In genomic region chr3:9730747-9731205, GRCh38 we compare ENCODE assay signal across 8 cellular contexts. TPM values are rescaled to one million over a fixed set of nuclear protein-coding genes. Genes with fewer than 3 reads are reported as not detected.
DNase-seq lines count a peak whose midpoint lies in the region; ATAC-seq and TF ChIP-seq lines count a peak whose summit lies in the region.

No MANE protein-coding gene starts in this region.

- H3K27ac ChIP-seq in CD4-positive, alpha-beta memory T cell (ENCODE audit: low read depth, low read length) = peak overlapping the region; percentile 77
- no peak overlapping the region for H3K27ac ChIP-seq in foreskin keratinocyte

- POLR2A ChIA-PET in CD4-positive, alpha-beta memory T cell (lab: Charles Lee; ENCODE audit: partially characterized antibody) = interaction anchor here (0.7 to 4.2 kb wide), 16 partner anchors 10 to 334 kb away, joined by 3 to 60 read pairs (median 5); partner anchors contain the start of genes ARPC4, CAMK1, CRELD1 and JAGN1
- POLR2A ChIA-PET in T-cell (lab: Charles Lee) = interaction anchor here in 1 of 2 donors (0.8 kb wide), 1 partner anchor 335 kb away, joined by 9 read pairs; no protein-coding TSS in a partner anchor

- no peaks in the 10 kb centered on the region for H3K27me3 Mint-ChIP-seq in CD4-positive, alpha-beta memory T cell
- no peaks in the 10 kb centered on the region for H3K27me3 Mint-ChIP-seq in T-cell
- H3K27me3 Mint-ChIP-seq in progenitor cell of endocrine pancreas = peaks cover 18% of the 10 kb centered on the region

- H3K27ac Mint-ChIP-seq in CD4-positive, alpha-beta memory T cell = peak overlapping the region; percentile 93 to 98 (median 95)
- H3K27ac Mint-ChIP-seq in T-cell (peak overlapping the region; percentile 93 to 98), progenitor cell of endocrine pancreas (peak overlapping the region; percentile 100)

- peaks cover 44 to 71% (median 59%) of the 10 kb centered on the region in 4 donors for H3K4me1 Mint-ChIP-seq in CD4-positive, alpha-beta memory T cell
- H3K4me1 Mint-ChIP-seq in T-cell (peaks cover 56 to 65% (median 62%) of the 10 kb centered on the region in 3 donors), progenitor cell of endocrine pancreas (ENCODE audit: low read depth) (peaks cover 13% of the 10 kb centered on the region)

- intact Hi-C loops in CD4-positive, alpha-beta memory T cell (cut with micrococcal nuclease) = loop anchor here (1.0 to 5.0 kb wide), 11 partner anchors 19 to 592 kb away; partner anchors contain the start of genes BRK1, CRELD1, MTMR14 and OGG1

- TF ChIP-seq CTCF in foreskin keratinocyte (conservative IDR thresholded peaks at IDR 0.05) (no peak), progenitor cell of endocrine pancreas (IDR thresholded peaks at IDR 0.05; ENCODE audit: unreplicated experiment) (no peak)

- H3K36me3 Mint-ChIP-seq in CD4-positive, alpha-beta memory T cell = peaks cover 11 to 39% of the 10 kb centered on the region in 2 donors
- H3K36me3 Mint-ChIP-seq in T-cell = peaks cover 18% of the 10 kb centered on the region
- peaks cover 2% of the 10 kb centered on the region for H3K36me3 Mint-ChIP-seq in progenitor cell of endocrine pancreas (ENCODE audit: insufficient read depth)

- H3K9me3 ChIP-seq in CD4-positive, alpha-beta memory T cell (ENCODE audit: control insufficient read depth in 1 of 2, low read length in 2 of 2) = no peaks in the 10 kb centered on the region

- peak overlapping the region; percentile 48 to 96 for H3K4me3 ChIP-seq in CD4-positive, alpha-beta memory T cell (ENCODE audit: low read length in 2 of 2)

- no peaks in the 10 kb centered on the region for H3K27me3 ChIP-seq in CD4-positive, alpha-beta memory T cell (ENCODE audit: insufficient read depth, low read length)
- no peaks in the 10 kb centered on the region for H3K27me3 ChIP-seq in foreskin keratinocyte

- peak overlapping the region; percentile 87 to 95 (median 92) for H3K4me3 Mint-ChIP-seq in CD4-positive, alpha-beta memory T cell
- H3K4me3 Mint-ChIP-seq in T-cell (peak overlapping the region; percentile 83 to 90 (median 87)), progenitor cell of endocrine pancreas (ENCODE audit: low read depth) (peak overlapping the region; percentile 96)

- peaks cover 62% of the 10 kb centered on the region for H3K4me1 ChIP-seq in CD4-positive, alpha-beta memory T cell (ENCODE audit: insufficient read depth, low read length)
- peaks cover 6% of the 10 kb centered on the region for H3K4me1 ChIP-seq in foreskin keratinocyte

- CTCF ChIA-PET in CD4-positive, alpha-beta memory T cell (lab: Charles Lee; ENCODE audit: partially characterized antibody) = interaction anchor here (0.5 to 4.8 kb wide), 8 partner anchors 18 to 96 kb away, joined by 3 to 17 read pairs (median 3); partner anchors contain the start of genes ARPC4, MTMR14 and OGG1
- CTCF ChIA-PET in T-cell (lab: Charles Lee) = interaction anchor here (0.6 to 1.6 kb wide), 6 partner anchors 15 to 353 kb away, joined by 3 to 4 read pairs (median 4); partner anchors contain the start of genes ARPC4 (in 1 of the 2) and MTMR14 (in 1 of the 2)

- ATAC-seq in GM19043 (IDR thresholded peaks at IDR 0.05; ENCODE audit: low read depth, unreplicated experiment) = peak; percentile 34
- peak; percentile 40 for ATAC-seq in HG03175 (IDR thresholded peaks at IDR 0.05; ENCODE audit: unreplicated experiment)
- ATAC-seq in T-cell (replicated peaks in 1 of 4) = peak; percentile 31 to 49 (median 37)
- peak; percentile 80 for ATAC-seq in foreskin keratinocyte

- H3K9me3 Mint-ChIP-seq in CD4-positive, alpha-beta memory T cell = peaks cover 0 to 2% (median 0%) of the 10 kb centered on the region in 8 donors
- H3K9me3 Mint-ChIP-seq in T-cell (no peaks in the 10 kb centered on the region), progenitor cell of endocrine pancreas (ENCODE audit: low read depth) (no peaks in the 10 kb centered on the region)

- H3K36me3 ChIP-seq in CD4-positive, alpha-beta memory T cell (ENCODE audit: insufficient read depth, low read length) = peaks cover 11% of the 10 kb centered on the region

- DNase-seq in CD4-positive, alpha-beta memory T cell = no peak
- DNase-seq in T-cell (peak in 1 of 34 experiments; percentile 8), foreskin keratinocyte (no peak), progenitor cell of endocrine pancreas (ENCODE audit: low spot score, unreplicated experiment) (no peak), NCI-H1436 treated with DMSO at 0.1 percent for 48 hours (lab: John Stamatoyannopoulos, UW) (no peak), hepatic stellate cell (ENCODE audit: low spot score) (no peak)

RNA-seq across cellular contexts. Expression of gene BRPF1, which starts 0.8 kb away (rescaled TPM):
- 10 to 100 TPM; 40.4 to 40.5 TPM for total RNA-seq in CD4-positive, alpha-beta memory T cell
- 10 to 100 TPM in 1 of 2 donors, 1 to 10 TPM in 1; 3.0 to 23.3 TPM for polyA plus RNA-seq in CD4-positive, alpha-beta memory T cell
- 10 to 100 TPM; 28.6 to 46.3 (median 39.0) TPM for total RNA-seq in T-cell
- 14.0 and 15.3 TPM in 2 replicates for total RNA-seq in foreskin keratinocyte
- polyA plus RNA-seq in foreskin keratinocyte = 7.4 TPM in 2 replicates
- 25.2 and 25.6 TPM in 2 replicates for total RNA-seq in progenitor cell of endocrine pancreas

RNA-seq across cellular contexts. Expression of gene OGG1, which starts 19.0 kb away (rescaled TPM):
- total RNA-seq in CD4-positive, alpha-beta memory T cell = 10 to 100 TPM; 40.4 to 46.9 TPM
- 10 to 100 TPM; 29.2 to 31.5 TPM for polyA plus RNA-seq in CD4-positive, alpha-beta memory T cell
- total RNA-seq in T-cell = 10 to 100 TPM; 18.3 to 41.3 (median 38.1) TPM
- total RNA-seq in foreskin keratinocyte = 22.4 and 23.1 TPM in 2 replicates
- polyA plus RNA-seq in foreskin keratinocyte = 22.4 and 25.2 TPM in 2 replicates
- 46.3 and 47.7 TPM in 2 replicates for total RNA-seq in progenitor cell of endocrine pancreas

RNA-seq across cellular contexts. Expression of gene CPNE9, which starts 27.1 kb away (rescaled TPM):
- total RNA-seq in CD4-positive, alpha-beta memory T cell = under 1 TPM; 0.58 to 0.64 TPM
- not detected for polyA plus RNA-seq in CD4-positive, alpha-beta memory T cell
- 1 to 10 TPM in 1 of 5 donors, under 1 TPM in 3, not detected in 1; 0.19 to 1.5 (median 0.24) TPM for total RNA-seq in T-cell
- total RNA-seq in foreskin keratinocyte = not detected in 2 replicates
- polyA plus RNA-seq in foreskin keratinocyte = not detected in 2 replicates
- 0.47 and 0.69 TPM in 2 replicates for total RNA-seq in progenitor cell of endocrine pancreas

RNA-seq across cellular contexts. Expression of gene CAMK1, which starts 39.0 kb away (rescaled TPM):
- total RNA-seq in CD4-positive, alpha-beta memory T cell = 1 to 10 TPM; 2.1 to 2.6 TPM
- 1 to 10 TPM; 3.5 to 5.8 TPM for polyA plus RNA-seq in CD4-positive, alpha-beta memory T cell
- total RNA-seq in T-cell (1 to 10 TPM; 1.1 to 1.7 (median 1.3) TPM), foreskin keratinocyte (6.6 and 9.3 TPM in 2 replicates), progenitor cell of endocrine pancreas (16.9 and 17.1 TPM in 2 replicates)
- 8.7 and 10.7 TPM in 2 replicates for polyA plus RNA-seq in foreskin keratinocyte
